In the genomic region with DNA sequence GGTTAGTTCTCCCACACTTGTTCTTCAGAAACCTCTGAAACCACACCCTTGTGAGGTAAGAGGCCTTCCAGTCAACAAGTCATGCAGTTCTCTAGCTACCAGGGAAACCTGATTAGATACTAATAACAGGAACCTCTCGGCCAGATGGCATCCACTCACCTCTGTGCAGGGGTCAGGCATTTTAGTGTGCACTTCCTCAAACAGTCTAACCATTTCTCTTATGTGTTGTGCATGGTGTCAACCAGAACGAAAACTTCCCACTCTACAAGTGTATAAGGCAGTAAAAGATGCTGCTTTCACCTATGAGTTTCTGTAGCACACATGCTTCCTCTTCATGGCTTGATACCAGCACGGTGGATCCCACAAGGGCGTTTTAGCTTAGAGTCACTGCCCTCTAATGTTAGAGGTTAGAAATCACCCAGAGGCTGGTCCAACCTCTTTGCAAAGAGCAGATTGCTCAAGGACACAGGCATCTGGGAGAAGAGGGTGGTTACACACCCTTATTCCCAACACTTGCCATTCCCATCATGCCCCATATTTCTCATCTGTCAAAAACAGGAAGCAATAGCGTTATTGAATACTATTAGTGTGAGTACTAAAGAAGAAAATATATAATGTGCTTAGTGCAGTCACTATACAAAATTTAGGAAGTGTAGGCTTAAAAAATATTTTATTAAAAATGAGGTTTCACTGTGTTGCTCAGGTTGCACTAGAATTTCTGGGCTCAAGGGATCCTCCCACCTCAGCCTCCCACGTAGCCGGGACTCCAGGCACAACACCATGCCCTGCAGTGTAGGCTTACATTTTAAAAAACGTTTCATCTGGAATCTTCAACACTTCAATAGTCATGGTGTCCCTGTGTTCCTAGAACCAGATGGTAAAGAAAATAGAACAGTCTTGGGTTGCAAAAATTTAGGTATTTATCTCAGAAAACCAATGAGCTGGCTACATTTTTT, we compare ENCODE assay signal across 8 cellular contexts. TPM values are rescaled to one million over a fixed set of nuclear protein-coding genes. Genes with fewer than 3 reads are reported as not detected.
DNase-seq lines count a peak whose midpoint lies in the region; TF ChIP-seq lines count a peak whose summit lies in the region.

No MANE protein-coding gene starts in this region.

- no peaks in the 10 kb centered on the region for H3K36me3 Mint-ChIP-seq in T-helper 2 cell treated with Interferon-gamma antibody and Interleukin-4, amounts not matched to agents 5 μg/mL and 100 μg/mL, for 36 hours (ENCODE audit: low read depth)

- H3K27ac Mint-ChIP-seq in T-helper 2 cell treated with Interferon-gamma antibody and Interleukin-4, amounts not matched to agents 5 μg/mL and 100 μg/mL, for 36 hours = peak overlapping the region; percentile 12

- CTCF ChIA-PET in HEK293 (lab: Yijun Ruan, JAX) = interaction anchor here (0.6 to 2.4 kb wide), 7 partner anchors 10 to 99 kb away, joined by 3 to 7 read pairs (median 5); no protein-coding TSS in a partner anchor

- H2AFZ ChIP-seq in fibroblast of lung (ENCODE audit: low read length) = no peak overlapping the region

- H3K36me3 ChIP-seq in HEK293 (ENCODE audit: control insufficient read depth in 2 of 2, insufficient read depth in 1 of 2, low read length in 2 of 2) = no peaks in the 10 kb centered on the region
- no peaks in the 10 kb centered on the region for H3K36me3 ChIP-seq in fibroblast of lung (ENCODE audit: control insufficient read depth, insufficient read depth, low read length)
- no peaks in the 10 kb centered on the region for H3K36me3 ChIP-seq in neutrophil

- no peak overlapping the region for H3K4me2 ChIP-seq in fibroblast of lung (ENCODE audit: extremely low read depth, insufficient read depth, low read length)

- peak; percentile 80 for DNase-seq in AG08395 (ENCODE audit: low spot score)
- DNase-seq in GM12865 (ENCODE audit: low read depth) = peak; percentile 96
- DNase-seq in LHCN-M2 (ENCODE audit: low read depth) = peak; percentile 85
- DNase-seq in T-helper 2 cell treated with Interferon-gamma antibody and Interleukin-4, amounts not matched to agents 5 μg/mL and 100 μg/mL, for 36 hours (ENCODE audit: low spot score) = peak; percentile 7
- DNase-seq in fibroblast of lung (ENCODE audit: low read depth in 2 of 2) = peak; percentile 61 to 83
- no peak for DNase-seq in NCI-H2029 (lab: John Stamatoyannopoulos, UW)

- H4K20me1 ChIP-seq in fibroblast of lung (ENCODE audit: control insufficient read depth, extremely low read depth, insufficient read depth, low read length) = no peaks in the 10 kb centered on the region

- H3K9me3 ChIP-seq in HEK293 (ENCODE audit: control insufficient read depth, insufficient read depth, low read depth, low read length) (no peaks in the 10 kb centered on the region), fibroblast of lung (ENCODE audit: control insufficient read depth, insufficient read depth, low read depth, low read length) (no peaks in the 10 kb centered on the region), neutrophil (no peaks in the 10 kb centered on the region)

- POLR2A ChIA-PET in HEK293 (lab: Yijun Ruan, JAX) = interaction anchor here (0.6 kb wide), 1 partner anchor 27 kb away, joined by 5 read pairs; no protein-coding TSS in a partner anchor

- H3K27me3 Mint-ChIP-seq in T-helper 2 cell treated with Interferon-gamma antibody and Interleukin-4, amounts not matched to agents 5 μg/mL and 100 μg/mL, for 36 hours (ENCODE audit: low read depth) = peaks cover 14% of the 10 kb centered on the region

- H3K27ac ChIP-seq in HEK293 (ENCODE audit: extremely low read depth, low read depth, low read length) = no peak overlapping the region
- no peak overlapping the region for H3K27ac ChIP-seq in fibroblast of lung (ENCODE audit: insufficient read depth, low read length)
- H3K27ac ChIP-seq in neutrophil = peak overlapping the region; percentile 93

- H3K4me1 Mint-ChIP-seq in T-helper 2 cell treated with Interferon-gamma antibody and Interleukin-4, amounts not matched to agents 5 μg/mL and 100 μg/mL, for 36 hours (ENCODE audit: low read depth) = peaks cover 5% of the 10 kb centered on the region

- H3K4me3 ChIP-seq in GM12865 (ENCODE audit: low read depth, low read length) (no peak overlapping the region), HEK293 (ENCODE audit: low read depth, low read length) (no peak overlapping the region), fibroblast of lung (replicated peaks in 1 of 4; ENCODE audit: control extremely low read depth in 1 of 4, insufficient read depth in 1 of 4, low read depth in 3 of 4, low read length in 4 of 4) (no peak overlapping the region), neutrophil (ENCODE audit: low read depth in 1 of 2, low read length in 1 of 2) (peak overlapping the region; percentile 1 to 41)

- H3K9ac ChIP-seq in fibroblast of lung (ENCODE audit: insufficient read depth, low read length) = no peak overlapping the region

- H3K4me1 ChIP-seq in HEK293 (ENCODE audit: control insufficient read depth, insufficient read depth, low read length) = no peaks in the 10 kb centered on the region
- no peaks in the 10 kb centered on the region for H3K4me1 ChIP-seq in fibroblast of lung (ENCODE audit: control insufficient read depth, extremely low read depth, insufficient read depth, low read length)
- H3K4me1 ChIP-seq in neutrophil (ENCODE audit: control insufficient read depth in 1 of 2, insufficient read depth in 1 of 2, low read depth in 1 of 2, low read length in 1 of 2) = peaks cover 32 to 34% of the 10 kb centered on the region in 2 experiments

- no peak overlapping the region for H3K4me3 Mint-ChIP-seq in T-helper 2 cell treated with Interferon-gamma antibody and Interleukin-4, amounts not matched to agents 5 μg/mL and 100 μg/mL, for 36 hours

- peak; percentile 38 for TF ChIP-seq CTCF in GM12865 (IDR thresholded peaks at IDR 0.05; ENCODE audit: insufficient read depth, low read depth, low read length, missing control alignments)
- 0 out of 2 replicates have a peak, but pooled peaks have one; percentile 14 for TF ChIP-seq CTCF in HEK293 (tag by site-specific recombination; IDR thresholded peaks at IDR 0.05)
- TF ChIP-seq CTCF in fibroblast of lung (conservative IDR thresholded peaks at IDR 0.05 in 1 of 2, IDR thresholded peaks at IDR 0.05 in 1 of 2; ENCODE audit: low read depth in 1 of 2, low read length in 2 of 2) = peak; percentile 23 to 41
- peak; percentile 65 for TF ChIP-seq CTCF in neutrophil (IDR thresholded peaks at IDR 0.05)

- no peaks in the 10 kb centered on the region for H3K27me3 ChIP-seq in fibroblast of lung (ENCODE audit: control insufficient read depth, insufficient read depth, low read length)
- no peaks in the 10 kb centered on the region for H3K27me3 ChIP-seq in neutrophil

- no peaks in the 10 kb centered on the region for H3K79me2 ChIP-seq in fibroblast of lung (ENCODE audit: control insufficient read depth, insufficient read depth, low read length)

- no peaks in the 10 kb centered on the region for H3K9me3 Mint-ChIP-seq in T-helper 2 cell treated with Interferon-gamma antibody and Interleukin-4, amounts not matched to agents 5 μg/mL and 100 μg/mL, for 36 hours

TF ChIP-seq in HEK293, 187 proteins besides CTCF, POLR2A, EP300 and RAD21:
- no peak for TF ChIP-seq HIC1 (tag by site-specific recombination; IDR thresholded peaks at IDR 0.05)
- 0 out of 2 replicates have a peak, but pooled peaks have one; percentile 10 for TF ChIP-seq ZFHX2 (tag by site-specific recombination; conservative IDR thresholded peaks at IDR 0.05)
- no peak for TF ChIP-seq ZNF776 (tag by site-specific recombination; IDR thresholded peaks at IDR 0.05; ENCODE audit: borderline replicate concordance)
TF ChIP-seq in HEK293: peak in this region for 1.

RNA-seq across cellular contexts. Expression of gene RAB31, which starts 34.5 kb away (rescaled TPM):
- 26.2 and 31.3 TPM in 2 replicates for total RNA-seq in LHCN-M2 (2014; rRNA removed)
- 19.9 TPM for polyA plus RNA-seq in LHCN-M2 (2012)
- total RNA-seq in fibroblast of lung = 26.2 and 29.6 TPM in 2 replicates
- 27.4 and 47.1 TPM in 2 replicates for polyA plus RNA-seq in fibroblast of lung
- polyA plus RNA-seq in fibroblast of lung (2012) = 19.4 and 32.0 TPM in 2 replicates
- 18.6 and 30.0 TPM in 2 replicates for polyA minus RNA-seq in fibroblast of lung (ENCODE audit: low replicate concordance)

RNA-seq across cellular contexts. Expression of gene PPP4R1, which starts 59.2 kb away (rescaled TPM):
- total RNA-seq in LHCN-M2 (2014; rRNA removed) = 107 and 109 TPM in 2 replicates
- 46.8 TPM for polyA plus RNA-seq in LHCN-M2 (2012)
- total RNA-seq in fibroblast of lung = 90.9 and 108 TPM in 2 replicates
- polyA plus RNA-seq in fibroblast of lung = 83.5 and 92.6 TPM in 2 replicates
- 57.9 and 59.3 TPM in 2 replicates for polyA plus RNA-seq in fibroblast of lung (2012)
- polyA minus RNA-seq in fibroblast of lung (ENCODE audit: low replicate concordance) = 90.4 and 187 TPM in 2 replicates

Comparison
In these comparisons a context has a peak if more than half of its experiments do, and no peak if none do; other contexts are left out.
1. H3K4me3 ChIP-seq: peak in neutrophil (2 of 2); none in GM12865 (single experiment), HEK293 (single experiment) and fibroblast of lung (0 of 4).
2. CTCF ChIP-seq: peak in every context shown above with its lines; median percentile 65 in neutrophil; 38 in GM12865; 32 in fibroblast of lung; 14 in HEK293.